In the genomic region with DNA sequence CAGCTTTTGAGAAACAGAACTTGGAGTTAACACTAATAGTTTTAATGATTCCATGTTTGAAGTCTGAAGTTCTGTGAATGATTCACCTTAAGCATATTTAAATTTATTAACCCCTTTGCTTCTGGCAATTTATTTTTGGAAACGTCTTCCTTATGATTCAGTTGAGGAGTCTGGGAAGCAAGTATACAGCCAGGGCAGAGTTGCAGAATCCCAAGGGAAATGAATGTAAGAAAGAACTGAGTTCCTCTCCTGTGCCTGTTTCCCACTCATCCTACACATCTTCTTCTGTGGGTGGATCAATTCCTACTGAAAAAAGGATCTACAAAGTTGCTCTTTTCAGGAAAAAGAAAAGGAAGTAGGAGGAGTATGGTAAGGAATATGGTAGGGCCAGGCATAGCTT, we compare ENCODE assay signal across 21 cellular contexts.
"Had no signal": no experiment of that assay in that cellular context is flagged by ENCODE, and none has a peak within 500 bp of the region (broad histone marks: within the 10 kb centered on the region; RNA-seq: fewer than 3 reads in every experiment).

No MANE protein-coding gene starts in this region.

- H3K36me3 ChIP-seq: colonic mucosa, spleen, tibial nerve had no signal

- DNase-seq: activated CD4-positive, alpha-beta T cell treated with anti-CD3 and anti-CD28 coated beads, Interleukin-2, amount 50 U/mL, for 1 hour; activated CD8-positive, alpha-beta memory T cell treated with anti-CD3 and anti-CD28 coated beads, Interleukin-2, amount 10 ng/mL, durations not matched to agents 7 days and 5 days; activated CD8-positive, alpha-beta T cell treated with anti-CD3 and anti-CD28 coated beads, Interleukin-2, amount 10 ng/mL, durations not matched to agents 7 days and 5 days; activated naive CD8-positive, alpha-beta T cell treated with anti-CD3 and anti-CD28 coated beads, Interleukin-2, amount 50 U/mL, for 24 hours; activated T-cell treated with anti-CD3 and anti-CD28 coated beads, Interleukin-2, amount 50 U/mL, for 48 hours; amygdala; colonic mucosa; effector CD8-positive, alpha-beta T cell; foreskin fibroblast; hippocampal formation; kidney; midbrain; naive thymus-derived CD4-positive, alpha-beta T cell; psoas muscle; spleen; stimulated activated naive CD4-positive, alpha-beta T cell; T-helper 17 cell; T1000 had no signal

- H3K9me3 ChIP-seq: colonic mucosa, psoas muscle, tibial nerve had no signal

- H3K27ac ChIP-seq: colonic mucosa, parathyroid adenoma, psoas muscle, spleen, tibial nerve had no signal

- FAIRE-seq: endometrium, kidney had no signal

- H3K4me3 ChIP-seq: colonic mucosa, psoas muscle, spleen, tibial nerve had no signal

- ATAC-seq: activated CD8-positive, alpha-beta memory T cell treated with anti-CD3 and anti-CD28 coated beads, Interleukin-2, amount 10 ng/mL, durations not matched to agents 7 days and 5 days; activated CD8-positive, alpha-beta T cell treated with anti-CD3 and anti-CD28 coated beads, Interleukin-2, amount 10 ng/mL, durations not matched to agents 7 days and 5 days; activated naive CD8-positive, alpha-beta T cell treated with anti-CD3 and anti-CD28 coated beads, Interleukin-2, amount 50 U/mL, for 24 hours; naive thymus-derived CD4-positive, alpha-beta T cell; psoas muscle; T-helper 17 cell had no signal

- H2AFZ ChIP-seq: parathyroid adenoma had no signal

- H3K4me1 ChIP-seq: colonic mucosa, parathyroid adenoma, psoas muscle, spleen, tibial nerve had no signal

- H3K79me2 ChIP-seq: parathyroid adenoma had no signal

- H3K27me3 ChIP-seq: colonic mucosa, spleen, tibial nerve had no signal

- H3K9ac ChIP-seq: parathyroid adenoma had no signal
